ENCODE assay signal across 8 cellular contexts in genomic region chr14:60649815-60650381, GRCh38. TPM values are rescaled to one million over a fixed set of nuclear protein-coding genes. Genes with fewer than 3 reads are reported as not detected.
DNase-seq lines count a peak whose midpoint lies in the region; ATAC-seq, FAIRE-seq and TF ChIP-seq lines count a peak whose summit lies in the region.

No MANE protein-coding gene starts in this region.

- no peak for FAIRE-seq in RCC 7860 (lab: Jason Lieb, UNC)

- H3K27me3 Mint-ChIP-seq in Calu3 (ENCODE audit: unreplicated experiment) (peaks cover 55% of the 10 kb centered on the region), naive B cell (peaks cover 76 to 93% (median 76%) of the 10 kb centered on the region in 3 donors)

- TF ChIP-seq CTCF in Calu3 (IDR thresholded peaks at IDR 0.05; ENCODE audit: unreplicated experiment) (no peak), NB4 (IDR thresholded peaks at IDR 0.05; ENCODE audit: low read depth, low read length) (no peak)

- H3K36me3 Mint-ChIP-seq in Calu3 (ENCODE audit: insufficient read depth, unreplicated experiment) (peaks cover 30% of the 10 kb centered on the region), naive B cell (peaks cover 15 to 16% of the 10 kb centered on the region in 2 donors)

- ATAC-seq in naive B cell (ENCODE audit: low read depth in 2 of 2) = no peak
- ATAC-seq in HG02759 (IDR thresholded peaks at IDR 0.05; ENCODE audit: unreplicated experiment) = no peak
- no peak for ATAC-seq in HG03095 (IDR thresholded peaks at IDR 0.05; ENCODE audit: unreplicated experiment)

- BruUV-seq in Calu3 (replicated peaks; lab: Mats Ljungman, UMichigan) = no TSS peak

- H3K9me3 Mint-ChIP-seq in Calu3 (ENCODE audit: low read depth, unreplicated experiment) (no peaks in the 10 kb centered on the region), naive B cell (peaks cover 9 to 65% (median 50%) of the 10 kb centered on the region in 7 donors)

- TF ChIP-seq POLR2A in NB4 (IDR thresholded peaks at IDR 0.05; ENCODE audit: extremely low read depth, insufficient read length) = no peak

- peak overlapping the region; percentile 36 for H3K4me3 ChIP-seq in NB4 (ENCODE audit: low read depth, low read length)

- H3K4me1 Mint-ChIP-seq in Calu3 (ENCODE audit: low read depth, unreplicated experiment) = peaks cover 18% of the 10 kb centered on the region
- H3K4me1 Mint-ChIP-seq in naive B cell = peaks cover 25 to 45% (median 26%) of the 10 kb centered on the region in 3 donors

- H3K4me3 Mint-ChIP-seq in Calu3 (ENCODE audit: low read depth, unreplicated experiment) (peak overlapping the region; percentile 75), naive B cell (peak overlapping the region; percentile 40 to 82 (median 66))

- intact Hi-C loops in Calu3 (cut with micrococcal nuclease; ENCODE audit: unreplicated experiment) = loop anchor here (5.0 kb wide), 3 partner anchors 72 to 377 kb away; partner anchors contain the start of genes SIX4, SLC38A6 and TRMT5

- H3K27ac Mint-ChIP-seq in Calu3 (ENCODE audit: unreplicated experiment) = no peak overlapping the region
- H3K27ac Mint-ChIP-seq in naive B cell = peak overlapping the region in 3 of 6 donors; percentile 75 to 80 (median 76)

- CTCF ChIA-PET in Calu3 (lab: Charles Lee) = interaction anchor here (0.7 to 0.9 kb wide), 2 partner anchors 41 to 158 kb away, joined by 3 to 5 read pairs; no protein-coding TSS in a partner anchor

- no peak for DNase-seq in Calu3
- peak; percentile 14 for DNase-seq in NB4 (ENCODE audit: low read depth)
- DNase-seq in astrocyte of the hippocampus (ENCODE audit: low read depth, low spot score) = peak; percentile 21
- no peak for DNase-seq in naive B cell
- no peak for DNase-seq in NCI-H2171 treated with DMSO at 0.1 percent for 48 hours (lab: John Stamatoyannopoulos, UW)
- DNase-seq in RCC 7860 (ENCODE audit: low spot score) = no peak

RNA-seq across cellular contexts. Expression of gene SIX1, which starts 0.6 kb away (rescaled TPM):
- 4.6 and 6.7 TPM in 2 replicates for total RNA-seq in Calu3 (2022)
- polyA plus RNA-seq in naive B cell (ENCODE audit: low read depth in 6 of 6) = not detected

Comparison
In these comparisons a context has a peak if more than half of its experiments do, and no peak if none do; other contexts are left out.
1. DNase-seq: peak in NB4 (single experiment) and astrocyte of the hippocampus (single experiment); none in Calu3 (single experiment), naive B cell (single experiment), NCI-H2171 treated with DMSO at 0.1 percent for 48 hours (single experiment) and RCC 7860 (single experiment).